1 cellular context compared by ENCODE assay signal in the genomic region with DNA sequence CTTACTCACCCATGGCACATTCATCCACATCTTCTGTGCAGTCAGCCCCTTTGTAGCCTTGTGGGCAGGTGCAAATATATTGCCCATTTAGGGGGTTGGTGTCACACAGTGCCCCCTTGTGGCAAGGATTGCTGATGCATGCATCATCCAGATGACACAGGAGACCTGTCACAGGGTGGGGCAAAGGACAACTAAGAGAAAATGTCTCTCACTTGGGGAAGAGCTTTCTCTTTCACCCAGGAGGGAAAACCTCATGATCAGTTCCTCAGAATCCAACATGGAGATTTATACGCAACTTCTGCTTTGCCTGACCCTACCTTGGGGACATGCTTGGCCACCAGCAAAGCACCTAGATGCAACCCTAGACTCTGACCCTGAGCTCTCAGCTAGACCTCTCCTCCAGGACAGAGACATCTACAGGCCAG.
TF ChIP-seq lines count a peak whose summit lies in the region.

No MANE protein-coding gene starts in this region.

TF ChIP-seq in K562, 482 proteins besides CTCF, POLR2A, EP300 and RAD21 (continued from another document):
- TF ChIP-seq ZNF507 (tag; conservative IDR thresholded peaks at IDR 0.05) (no peak), ATF7 (IDR thresholded peaks at IDR 0.05) (no peak), USF2 (CRISPR knock-in tag; IDR thresholded peaks at IDR 0.05) (no peak), POLR2B (IDR thresholded peaks at IDR 0.05; ENCODE audit: low read depth, partially characterized antibody) (no peak), CHD2 (IDR thresholded peaks at IDR 0.05; ENCODE audit: low read depth, low read length) (no peak), CBX1 (IDR thresholded peaks at IDR 0.05; ENCODE audit: low read depth) (no peak), ZNF780A (CRISPR knock-in tag; IDR thresholded peaks at IDR 0.05) (no peak), ETS2 (tag; IDR thresholded peaks at IDR 0.05; ENCODE audit: borderline replicate concordance, poor library complexity, severe bottlenecking) (no peak), NR1H2 (CRISPR knock-in tag; IDR thresholded peaks at IDR 0.05) (no peak), NFE2 (IDR thresholded peaks at IDR 0.05; ENCODE audit: low read depth) (peak; percentile 60; the same call in 1 of the 2 replicates), ZNF57 (CRISPR knock-in tag; IDR thresholded peaks at IDR 0.05) (no peak), PRPF4 (IDR thresholded peaks at IDR 0.05; ENCODE audit: insufficient read depth, low read depth, low read length, poor library complexity, severe bottlenecking) (no peak), TAF1 (IDR thresholded peaks at IDR 0.05; ENCODE audit: control insufficient read depth, extremely low read depth, insufficient read depth, low read length, severe bottlenecking) (no peak), TARDBP (IDR thresholded peaks at IDR 0.05) (no peak)
- TF ChIP-seq, protein P1, sequence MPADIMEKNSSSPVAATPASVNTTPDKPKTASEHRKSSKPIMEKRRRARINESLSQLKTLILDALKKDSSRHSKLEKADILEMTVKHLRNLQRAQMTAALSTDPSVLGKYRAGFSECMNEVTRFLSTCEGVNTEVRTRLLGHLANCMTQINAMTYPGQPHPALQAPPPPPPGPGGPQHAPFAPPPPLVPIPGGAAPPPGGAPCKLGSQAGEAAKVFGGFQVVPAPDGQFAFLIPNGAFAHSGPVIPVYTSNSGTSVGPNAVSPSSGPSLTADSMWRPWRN (IDR thresholded peaks at IDR 0.05; ENCODE audit: low read depth) = no peak
